Comparison of ENCODE assay signal across 9 cellular contexts in genomic region chr13:79482271-79482970, GRCh38. TPM values are rescaled to one million over a fixed set of nuclear protein-coding genes. Genes with fewer than 3 reads are reported as not detected.
DNase-seq lines count a peak whose midpoint lies in the region; ATAC-seq and TF ChIP-seq lines count a peak whose summit lies in the region.
"Had no signal": no experiment of that assay in that cellular context is flagged by ENCODE, and none has a peak within 500 bp of the region (broad histone marks: within the 10 kb centered on the region; RNA-seq: fewer than 3 reads in every experiment).

No MANE protein-coding gene starts in this region.

- H3K27ac ChIP-seq in breast epithelium, result no peak overlapping the region

- peak overlapping the region; percentile 12 to 94 (median 80) for H3K4me3 Mint-ChIP-seq in IgD-negative memory B cell

- peaks cover 5 to 16% (median 16%) of the 10 kb centered on the region in 3 donors for H3K4me1 Mint-ChIP-seq in IgD-negative memory B cell

- H3K27ac Mint-ChIP-seq in IgD-negative memory B cell, result no peak overlapping the region

- DNase-seq in AG10803 (ENCODE audit: low read depth) (peak; percentile 32), breast epithelium (ENCODE audit: low spot score in 2 of 2) (no peak), mucosa of descending colon (no peak), NCI-H524 (lab: John Stamatoyannopoulos, UW) (no peak), inferior parietal cortex (ENCODE audit: extremely low spot score) (no peak)
- DNase-seq: NCI-H1694 treated with DMSO at 0.1 percent for 48 hours had no signal

- ATAC-seq in mucosa of descending colon (no peak), GM18502 (IDR thresholded peaks at IDR 0.05; ENCODE audit: poor library complexity, unreplicated experiment) (no peak), HG02623 (IDR thresholded peaks at IDR 0.05; ENCODE audit: unreplicated experiment) (no peak)

- peak overlapping the region; percentile 82 for H3K4me3 ChIP-seq in AG10803 (ENCODE audit: low read length)
- peak overlapping the region in 2 of 3 donors; percentile 82 to 84 for H3K4me3 ChIP-seq in breast epithelium
- peak overlapping the region; percentile 80 for H3K4me3 ChIP-seq in mucosa of descending colon

- no peaks in the 10 kb centered on the region for H3K36me3 Mint-ChIP-seq in IgD-negative memory B cell

- intact Hi-C loops in breast epithelium (cut with DNase I; ENCODE audit: low total_unique reads), result no loop called here
- intact Hi-C loops in mucosa of descending colon (cut with DNase I, micrococcal nuclease), result no loop called here

- no peak for TF ChIP-seq POLR2A in breast epithelium (IDR thresholded peaks at IDR 0.05)

- H3K36me3 ChIP-seq in breast epithelium, result no peaks in the 10 kb centered on the region
- H3K36me3 ChIP-seq in mucosa of descending colon (ENCODE audit: low read depth), result no peaks in the 10 kb centered on the region

- H3K27me3 ChIP-seq in breast epithelium, result no peaks in the 10 kb centered on the region

- H3K4me1 ChIP-seq in breast epithelium (peaks cover 0 to 5% of the 10 kb centered on the region in 2 donors), mucosa of descending colon (ENCODE audit: low read depth) (peaks cover 42% of the 10 kb centered on the region)

- peaks cover 0 to 2% (median 0%) of the 10 kb centered on the region in 3 donors for H3K9me3 Mint-ChIP-seq in IgD-negative memory B cell

- TF ChIP-seq CTCF in AG10803 (conservative IDR thresholded peaks at IDR 0.05; ENCODE audit: low read length) (no peak), breast epithelium (IDR thresholded peaks at IDR 0.05) (no peak), mucosa of descending colon (IDR thresholded peaks at IDR 0.05) (no peak)

- peaks cover 19% of the 10 kb centered on the region for H3K27me3 Mint-ChIP-seq in IgD-negative memory B cell

- H3K9me3 ChIP-seq in breast epithelium (no peaks in the 10 kb centered on the region), mucosa of descending colon (no peaks in the 10 kb centered on the region)

RNA-seq across cellular contexts. Expression of gene NDFIP2, which starts 1.5 kb away (rescaled TPM):
- not detected for polyA plus RNA-seq in IgD-negative memory B cell
- total RNA-seq in breast epithelium (10 to 100 TPM; 15.8 to 26.5 (median 22.6) TPM), mucosa of descending colon (100 to 1,000 TPM in 2 of 3 donors, 10 to 100 TPM in 1; 64.9 to 141 (median 136) TPM)
